ENCODE assay signal across 8 cellular contexts in genomic region chr9:110217656-110218099, GRCh38. TPM values are rescaled to one million over a fixed set of nuclear protein-coding genes. Genes with fewer than 3 reads are reported as not detected.
DNase-seq lines count a peak whose midpoint lies in the region; ATAC-seq, FAIRE-seq and TF ChIP-seq lines count a peak whose summit lies in the region.

No MANE protein-coding gene starts in this region.

- no peaks in the 10 kb centered on the region for H3K4me1 ChIP-seq in A673 (ENCODE audit: insufficient read depth, low read length, poor library complexity, severe bottlenecking)

- no peaks in the 10 kb centered on the region for H3K36me3 ChIP-seq in A673 (ENCODE audit: insufficient read depth, low read length, poor library complexity, severe bottlenecking)
- no peaks in the 10 kb centered on the region for H3K36me3 ChIP-seq in bronchial epithelial cell (ENCODE audit: control insufficient read depth, insufficient read depth, low read length)

- no peak for FAIRE-seq in bronchial epithelial cell (lab: Jason Lieb, UNC)

- ATAC-seq in HG02588 (IDR thresholded peaks at IDR 0.05; ENCODE audit: unreplicated experiment): no peak

- no peaks in the 10 kb centered on the region for H3K9me3 ChIP-seq in A673 (ENCODE audit: low read depth, low read length, poor library complexity, severe bottlenecking)

- TF ChIP-seq CTCF in A673 (conservative IDR thresholded peaks at IDR 0.05; ENCODE audit: low read depth, low read length) (peak; percentile 78), bronchial epithelial cell (IDR thresholded peaks at IDR 0.05; ENCODE audit: insufficient read depth, low read length, severe bottlenecking) (peak; percentile 51)

- no peak overlapping the region for H3K27ac ChIP-seq in A673 (ENCODE audit: low read depth, low read length, poor library complexity, severe bottlenecking)

- H3K4me3 ChIP-seq in A673 (ENCODE audit: low read depth, low read length, poor library complexity, severe bottlenecking) (no peak overlapping the region), bronchial epithelial cell (ENCODE audit: low read depth, low read length) (no peak overlapping the region)

- CTCF ChIA-PET in A673 (lab: Charles Lee): interaction anchor here (1.0 kb wide), 1 partner anchor 34 kb away, joined by 3 read pairs; no protein-coding TSS in a partner anchor

- BruUV-seq in A673 (replicated peaks; lab: Mats Ljungman, UMichigan): no TSS peak

- intact Hi-C loops in A673 (cut with micrococcal nuclease; ENCODE audit: unreplicated experiment): loop anchor here (5.0 kb wide), 2 partner anchors 35 to 310 kb away; no protein-coding TSS in a partner anchor

- H3K27me3 ChIP-seq in A673 (replicated peaks; ENCODE audit: insufficient read depth, low read depth, low read length, poor library complexity): peaks cover 4% of the 10 kb centered on the region
- H3K27me3 ChIP-seq in bronchial epithelial cell (ENCODE audit: control insufficient read depth, insufficient read depth, low read length): no peaks in the 10 kb centered on the region

- peak; percentile 38 for DNase-seq in A673 (ENCODE audit: low spot score)
- DNase-seq in GM04504 (ENCODE audit: low read depth): peak; percentile 10
- DNase-seq in NCI-H2227 (lab: John Stamatoyannopoulos, UW; ENCODE audit: unreplicated experiment): peak; percentile 35
- peak; percentile 53 for DNase-seq in bronchial epithelial cell (ENCODE audit: low read depth)
- peak; percentile 37 for DNase-seq in midbrain (lab: John Stamatoyannopoulos, UW)
- no peak for DNase-seq in stimulated activated CD4-positive, alpha-beta T cell treated with anti-CD3 and anti-CD28 coated beads, Interleukin-1b, Interleukin-23, amount 100 ng/mL, for 48 hours
- no peak for DNase-seq in GF-D8 (lab: John Stamatoyannopoulos, UW)

- POLR2A ChIA-PET in A673 (lab: Charles Lee; ENCODE audit: low non-redundant PET): no interaction called here

RNA-seq across cellular contexts. Expression of gene C9orf152, which starts 9.7 kb away (rescaled TPM):
- total RNA-seq in A673 (2021) (not detected in 2 replicates), bronchial epithelial cell (under 0.01 TPM in 2 replicates)

RNA-seq across cellular contexts. Expression of gene TXN, which starts 38.6 kb away (rescaled TPM):
- 266 and 284 TPM in 2 replicates for total RNA-seq in A673 (2021)
- 378 and 504 TPM in 2 replicates for total RNA-seq in bronchial epithelial cell

Comparison
In these comparisons a context has a peak if more than half of its experiments do, and no peak if none do; other contexts are left out.
1. DNase-seq: peak in A673 (single experiment), GM04504 (single experiment), NCI-H2227 (single experiment), bronchial epithelial cell (single experiment) and midbrain (single experiment); none in stimulated activated CD4-positive, alpha-beta T cell treated with anti-CD3 and anti-CD28 coated beads, Interleukin-1b, Interleukin-23, amount 100 ng/mL, for 48 hours (single experiment) and GF-D8 (single experiment).